In the genomic region with DNA sequence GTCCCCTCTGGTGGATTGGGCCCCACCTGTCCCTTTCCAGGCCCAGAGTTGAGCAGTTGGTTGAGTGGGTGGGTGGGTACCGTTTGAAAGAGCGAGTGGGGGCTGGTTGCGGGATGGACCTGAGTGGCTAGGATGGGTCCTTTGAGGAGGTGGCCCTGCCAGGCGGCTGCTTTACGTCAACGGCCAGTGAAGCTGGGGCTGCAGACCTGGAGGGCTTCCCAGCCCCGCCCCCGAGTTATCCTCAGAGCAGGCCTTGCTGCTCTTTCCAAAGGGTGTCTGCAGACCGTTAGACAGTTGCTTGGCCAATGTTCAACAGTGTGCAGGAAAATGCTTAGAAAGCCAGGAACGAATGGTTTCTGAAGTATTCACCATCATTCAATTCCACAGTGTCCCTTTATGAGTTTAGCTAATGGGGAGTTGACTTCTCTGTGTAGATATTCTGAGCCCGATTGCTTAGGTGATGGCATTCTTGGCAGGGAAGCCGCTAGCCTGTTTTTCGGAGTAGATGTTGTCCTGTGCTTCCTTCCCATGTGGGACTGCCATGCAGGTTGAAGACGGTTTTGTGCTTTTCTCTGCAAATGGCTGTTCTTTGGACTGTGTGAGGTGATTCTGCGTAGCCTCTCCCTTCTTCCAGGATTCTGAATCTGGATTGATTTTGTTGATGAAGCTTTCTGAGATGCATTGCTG, we compare ENCODE assay signal across 17 cellular contexts. TPM values are rescaled to one million over a fixed set of nuclear protein-coding genes. Genes with fewer than 3 reads are reported as not detected.
DNase-seq lines count a peak whose midpoint lies in the region; ATAC-seq and TF ChIP-seq lines count a peak whose summit lies in the region.
"Had no signal": no experiment of that assay in that cellular context is flagged by ENCODE, and none has a peak within 500 bp of the region (broad histone marks: within the 10 kb centered on the region; RNA-seq: fewer than 3 reads in every experiment).

No MANE protein-coding gene starts in this region.

- BruUV-seq in PC-3 (replicated peaks; lab: Mats Ljungman, UMichigan), result no TSS peak

- H3K79me2 ChIP-seq in SK-N-SH (ENCODE audit: insufficient read depth) (no peaks in the 10 kb centered on the region), PC-3 (ENCODE audit: low read length) (no peaks in the 10 kb centered on the region)

- CTCF ChIA-PET in SK-N-SH (lab: Yijun Ruan, JAX) (interaction anchor here (1.2 to 1.4 kb wide), 2 partner anchors 10 to 47 kb away, joined by 3 to 4 read pairs; no protein-coding TSS in a partner anchor), PC-3 (lab: Charles Lee) (no interaction called here)

- H3K4me2 ChIP-seq in SK-N-SH (no peak overlapping the region), PC-3 (ENCODE audit: low read length) (no peak overlapping the region)

- TF ChIP-seq EP300 in SK-N-SH (IDR thresholded peaks at IDR 0.05; ENCODE audit: borderline replicate concordance in 1 of 2, low read depth in 1 of 2, low read length in 1 of 2) (no peak), sigmoid colon (IDR thresholded peaks at IDR 0.05) (peak in 2 of 4 donors; percentile 7 to 41)

- H3K27me3 ChIP-seq in SK-N-SH (ENCODE audit: insufficient read depth) (no peaks in the 10 kb centered on the region), right cardiac atrium (ENCODE audit: control insufficient read depth, insufficient read depth) (no peaks in the 10 kb centered on the region), sigmoid colon (no peaks in the 10 kb centered on the region), PC-3 (ENCODE audit: low read length) (peaks cover 69% of the 10 kb centered on the region)
- H3K27me3 ChIP-seq: body of pancreas, esophagus squamous epithelium had no signal

- H3K9me2 ChIP-seq in SK-N-SH (no peaks in the 10 kb centered on the region), PC-3 (replicated peaks; ENCODE audit: low read length) (no peaks in the 10 kb centered on the region)

- no peak for TF ChIP-seq CTCF in SK-N-SH (IDR thresholded peaks at IDR 0.05)
- TF ChIP-seq CTCF in sigmoid colon (IDR thresholded peaks at IDR 0.05), result no peak
- no peak for TF ChIP-seq CTCF in PC-3 (conservative IDR thresholded peaks at IDR 0.05; ENCODE audit: low read depth, low read length)

- WGBS in SK-N-SH (ENCODE audit: low lambda C conversion rate), result 60% methylated on average over 7 of the region's 15 CpGs
- WGBS in right cardiac atrium, result 50% methylated on average over 15 of the region's 15 CpGs
- WGBS in sigmoid colon, 2 donors, result 83 to 89% methylated on average over 15 of the region's 15 CpGs

- H4K20me1 ChIP-seq in SK-N-SH (ENCODE audit: insufficient read depth) (no peaks in the 10 kb centered on the region), PC-3 (ENCODE audit: low read length) (no peaks in the 10 kb centered on the region)

- TF ChIP-seq RAD21 in SK-N-SH (IDR thresholded peaks at IDR 0.05; ENCODE audit: low read length), result no peak

- H3F3A ChIP-seq in SK-N-SH (replicated peaks; ENCODE audit: insufficient read depth) (no peaks in the 10 kb centered on the region), PC-3 (ENCODE audit: low read length, unreplicated experiment) (no peaks in the 10 kb centered on the region)

- H3K36me3 ChIP-seq in SK-N-SH (replicated peaks in 1 of 2; ENCODE audit: control insufficient read depth in 1 of 2, insufficient read depth in 2 of 2, low read length in 1 of 2) (no peaks in the 10 kb centered on the region), sigmoid colon (no peaks in the 10 kb centered on the region), PC-3 (ENCODE audit: low read depth, low read length) (no peaks in the 10 kb centered on the region)
- H3K36me3 ChIP-seq: esophagus squamous epithelium had no signal

- TF ChIP-seq POLR2A in sigmoid colon (IDR thresholded peaks at IDR 0.05), result no peak

- H3K27ac ChIP-seq in SK-N-SH (ENCODE audit: low read depth in 2 of 2, low read length in 1 of 2) (peak overlapping the region in 1 of 2 experiments; percentile 74; a peak in 1 of 4 replicates), right cardiac atrium (ENCODE audit: low read length) (no peak overlapping the region), sigmoid colon (peak overlapping the region; percentile 71 to 86 (median 81)), PC-3 (ENCODE audit: low read length) (no peak overlapping the region)
- H3K27ac ChIP-seq: body of pancreas had no signal

- H3K4me3 ChIP-seq in SK-N-SH (ENCODE audit: low read depth in 2 of 2, low read length in 1 of 2) (no peak overlapping the region), right cardiac atrium (ENCODE audit: low read length) (no peak overlapping the region), sigmoid colon (no peak overlapping the region), PC-3 (ENCODE audit: low read length) (no peak overlapping the region)
- H3K4me3 ChIP-seq: body of pancreas, esophagus squamous epithelium had no signal

- ATAC-seq in right cardiac atrium (peak; percentile 53 to 60), GM19395 (IDR thresholded peaks at IDR 0.05; ENCODE audit: unreplicated experiment) (no peak), PC-3 (no peak)
- ATAC-seq: body of pancreas had no signal

- H3K9me3 ChIP-seq in SK-N-SH (no peaks in the 10 kb centered on the region), right cardiac atrium (ENCODE audit: control insufficient read depth, low read length) (no peaks in the 10 kb centered on the region), sigmoid colon (no peaks in the 10 kb centered on the region), PC-3 (ENCODE audit: low read length) (no peaks in the 10 kb centered on the region)
- H3K9me3 ChIP-seq: body of pancreas, esophagus squamous epithelium had no signal

- H3K4me1 ChIP-seq in SK-N-SH (ENCODE audit: control insufficient read depth in 1 of 2, insufficient read depth in 2 of 2, low read depth in 1 of 2, low read length in 1 of 2) (peaks cover 8 to 64% of the 10 kb centered on the region in 2 experiments; a peak in 2 of 4 replicates), right cardiac atrium (ENCODE audit: control insufficient read depth, insufficient read depth, low read length) (peaks cover 29% of the 10 kb centered on the region), sigmoid colon (peaks cover 0 to 100% (median 97%) of the 10 kb centered on the region in 4 donors), PC-3 (ENCODE audit: insufficient read depth, low read length) (no peaks in the 10 kb centered on the region)

- H3K9ac ChIP-seq in SK-N-SH (no peak overlapping the region), PC-3 (ENCODE audit: low read length) (no peak overlapping the region)

- H2AFZ ChIP-seq in SK-N-SH (ENCODE audit: low read depth) (no peak overlapping the region), PC-3 (ENCODE audit: low read length) (no peak overlapping the region)

- POLR2A ChIA-PET in SK-N-SH (lab: Yijun Ruan, JAX) (interaction anchor here (0.7 to 0.9 kb wide), 2 partner anchors 10 to 200 kb away, joined by 3 read pairs; no protein-coding TSS in a partner anchor), PC-3 (lab: Charles Lee; ENCODE audit: unreplicated experiment) (no interaction called here)

- DNase-seq in SK-N-SH (peak; percentile 49), cerebellar cortex (ENCODE audit: low spot score) (peak; percentile 51), right cardiac atrium (peak; percentile 79 to 92 (median 92)), sigmoid colon (peak; percentile 90), SKM-1 treated with dmso at 0.1 percent for 144 hours (lab: John Stamatoyannopoulos, UW; ENCODE audit: unreplicated experiment) (no peak), PC-3 (no peak), NCI-H524 treated with DMSO at 0.1 percent for 48 hours (lab: John Stamatoyannopoulos, UW) (no peak)
- DNase-seq: activated naive CD4-positive, alpha-beta T cell treated with Interleukin-2 at 50 U/mL for 16 hours; esophagus squamous epithelium; MM.1S; NCI-H1694 treated with DMSO at 0.1 percent for 48 hours; NCI-H226; occipital lobe; stimulated activated CD4-positive, alpha-beta T cell treated with anti-CD3 and anti-CD28 coated beads, Interleukin-2, amount 100 ng/mL, for 48 hours had no signal

- intact Hi-C loops in right cardiac atrium (cut with DNase I) (no loop called here), sigmoid colon (cut with DNase I) (loop anchor here (2.0 to 5.0 kb wide), 2 partner anchors 41 to 118 kb away; no protein-coding TSS in a partner anchor), PC-3 (cut with micrococcal nuclease) (no loop called here)

TF ChIP-seq in SK-N-SH, 30 proteins besides CTCF, POLR2A, EP300 and RAD21 (continues in another document):
- no peak for TF ChIP-seq POLR2AphosphoS5 (IDR thresholded peaks at IDR 0.05; ENCODE audit: low read depth, low read length)
- TF ChIP-seq ZBTB33 (IDR thresholded peaks at IDR 0.05; ENCODE audit: borderline replicate concordance, low read depth), result no peak
- TF ChIP-seq JUND (IDR thresholded peaks at IDR 0.05), result no peak
- no peak for TF ChIP-seq GATA2 (CRISPR knock-in tag; IDR thresholded peaks at IDR 0.05)
- no peak for TF ChIP-seq SIN3A (IDR thresholded peaks at IDR 0.05; ENCODE audit: borderline replicate concordance, low read depth, low read length)
- no peak for TF ChIP-seq YY1 (IDR thresholded peaks at IDR 0.05; ENCODE audit: low read depth)
- TF ChIP-seq GABPA (IDR thresholded peaks at IDR 0.05; ENCODE audit: low read depth), result no peak
- no peak for TF ChIP-seq MXI1 (IDR thresholded peaks at IDR 0.05; ENCODE audit: low read depth, low read length)

RNA-seq across cellular contexts. Expression of gene LDLRAD4, which starts 45.7 kb away (rescaled TPM):
- polyA plus RNA-seq in SK-N-SH (2012; rRNA removed) (0.16 and 0.32 TPM in 2 replicates), right cardiac atrium (25.7 TPM), sigmoid colon (10 to 100 TPM in 1 of 3 donors, 1 to 10 TPM in 2; 1.2 to 12.2 (median 2.5) TPM)
- 0.15 and 0.20 TPM in 2 replicates for polyA plus RNA-seq in SK-N-SH (2012; cell fraction: cytosol; rRNA removed)
- polyA plus RNA-seq in SK-N-SH (2012; cell fraction: nucleus; rRNA removed), result 0.35 and 0.91 TPM in 2 replicates
- total RNA-seq in right cardiac atrium (100 to 1,000 TPM in 1 of 4 donors, 10 to 100 TPM in 3; 46.6 to 159 (median 70.0) TPM), sigmoid colon (10 to 100 TPM; 17.2 to 28.2 (median 18.2) TPM), PC-3 (2014; rRNA removed) (not detected in 2 replicates)
- polyA plus RNA-seq: keratinocyte had no signal

Comparison
In these comparisons a context has a peak if more than half of its experiments do, and no peak if none do; other contexts are left out.
1. DNase-seq: peak in SK-N-SH (single experiment), cerebellar cortex (single experiment), right cardiac atrium (3 of 3) and sigmoid colon (single experiment); none in SKM-1 treated with dmso at 0.1 percent for 144 hours (single experiment), PC-3 (single experiment) and NCI-H524 treated with DMSO at 0.1 percent for 48 hours (single experiment).
2. H3K27ac ChIP-seq: peak in sigmoid colon (4 of 4); none in right cardiac atrium (single experiment) and PC-3 (single experiment).
3. ATAC-seq: peak in right cardiac atrium (2 of 2); none in GM19395 (single experiment) and PC-3 (single experiment).
4. RNA of gene LDLRAD4, which starts 45.7 kb away (total RNA-seq): 46.6 to 159 TPM in right cardiac atrium and 17.2 to 28.2 TPM in sigmoid colon; not detected in PC-3; every median in the first group is over 10 times any median in the second.